In genomic region chr18:79554945-79555645, GRCh38 we compare ENCODE assay signal across 21 cellular contexts.
DNase-seq lines count a peak whose midpoint lies in the region; ATAC-seq, FAIRE-seq and TF ChIP-seq lines count a peak whose summit lies in the region.
"Had no signal": no experiment of that assay in that cellular context is flagged by ENCODE, and none has a peak within 500 bp of the region (broad histone marks: within the 10 kb centered on the region; RNA-seq: fewer than 3 reads in every experiment).

No MANE protein-coding gene starts in this region.

- WGBS in IMR-90 (ENCODE audit: extremely low coverage in 2 of 2, insufficient read length in 1 of 2), 2 experiments, result 60% methylated on average over 6 of the region's 30 CpGs; no CpG with 5 or more reads in 1 of the 2 experiments
- 86% methylated on average over 25 of the region's 30 CpGs; no CpG with 5 or more reads in 1 of the 2 donors for WGBS in transverse colon (ENCODE audit: low coverage in 1 of 2), 2 donors

- peaks cover 0 to 4% (median 0%) of the 10 kb centered on the region in 3 donors for H3K27me3 Mint-ChIP-seq in CD14-positive monocyte (ENCODE audit: low read depth in 3 of 3)
- no peaks in the 10 kb centered on the region for H3K27me3 Mint-ChIP-seq in stimulated activated memory B cell treated with anti-CD40 and anti-IgM and Interleukin-4, amounts not matched to agents 10 μg/mL and 1 μg/mL and 100 μg/mL, for 72 hours
- H3K27me3 Mint-ChIP-seq: CD4-positive, alpha-beta T cell had no signal

- no peak overlapping the region for H3K9ac ChIP-seq in IMR-90 (ENCODE audit: low read depth, low read length)
- H3K9ac ChIP-seq in kidney (ENCODE audit: low read length in 2 of 2), result no peak overlapping the region

- H3K27ac Mint-ChIP-seq in CD14-positive monocyte, result peak overlapping the region in 2 of 7 donors; percentile 18 to 53
- no peak overlapping the region for H3K27ac Mint-ChIP-seq in stimulated activated memory B cell treated with anti-CD40 and anti-IgM and Interleukin-4, amounts not matched to agents 10 μg/mL and 1 μg/mL and 100 μg/mL, for 72 hours
- H3K27ac Mint-ChIP-seq: CD4-positive, alpha-beta T cell had no signal

- TF ChIP-seq CTCF in CD14-positive monocyte (IDR thresholded peaks at IDR 0.05), result no peak
- TF ChIP-seq CTCF in IMR-90 (conservative IDR thresholded peaks at IDR 0.05; ENCODE audit: low read depth, low read length), result no peak
- no peak for TF ChIP-seq CTCF in kidney (IDR thresholded peaks at IDR 0.05; ENCODE audit: borderline replicate concordance, extremely low read depth, insufficient read depth)
- TF ChIP-seq CTCF in transverse colon (IDR thresholded peaks at IDR 0.05), result no peak

- peaks cover 0 to 14% (median 6%) of the 10 kb centered on the region in 7 donors for H3K9me3 Mint-ChIP-seq in CD14-positive monocyte
- H3K9me3 Mint-ChIP-seq in stimulated activated memory B cell treated with anti-CD40 and anti-IgM and Interleukin-4, amounts not matched to agents 10 μg/mL and 1 μg/mL and 100 μg/mL, for 72 hours, result no peaks in the 10 kb centered on the region
- H3K9me3 Mint-ChIP-seq: CD4-positive, alpha-beta T cell had no signal

- FAIRE-seq in kidney (lab: Jason Lieb, UNC), result no peak
- FAIRE-seq: GM19239, K562 had no signal

- no peaks in the 10 kb centered on the region for H4K20me1 ChIP-seq in IMR-90 (ENCODE audit: insufficient read depth, low read length)

- H3K9me3 ChIP-seq in IMR-90 (ENCODE audit: control insufficient read depth, insufficient read depth, low read length) (no peaks in the 10 kb centered on the region), kidney (ENCODE audit: control insufficient read depth in 1 of 2, low read length in 2 of 2) (no peaks in the 10 kb centered on the region), transverse colon (no peaks in the 10 kb centered on the region)
- H3K9me3 ChIP-seq: MG63, SJCRH30 had no signal

- H2AK5ac ChIP-seq in IMR-90 (ENCODE audit: low read depth, low read length), result no peak overlapping the region

- no peak overlapping the region for H4K5ac ChIP-seq in IMR-90 (ENCODE audit: low read depth, low read length)

- H3K36me3 ChIP-seq in IMR-90 (ENCODE audit: control insufficient read depth, insufficient read depth, low read length) (no peaks in the 10 kb centered on the region), kidney (ENCODE audit: control insufficient read depth in 1 of 2, insufficient read depth in 2 of 2, low read length in 2 of 2) (no peaks in the 10 kb centered on the region), transverse colon (no peaks in the 10 kb centered on the region)
- H3K36me3 ChIP-seq: MG63, SJCRH30 had no signal

- no peaks in the 10 kb centered on the region for H3K9me1 ChIP-seq in IMR-90 (ENCODE audit: insufficient read depth, low read length)

- H3K36me3 Mint-ChIP-seq in CD14-positive monocyte, result no peaks in the 10 kb centered on the region
- H3K36me3 Mint-ChIP-seq in stimulated activated memory B cell treated with anti-CD40 and anti-IgM and Interleukin-4, amounts not matched to agents 10 μg/mL and 1 μg/mL and 100 μg/mL, for 72 hours, result no peaks in the 10 kb centered on the region

- no peaks in the 10 kb centered on the region for H3K79me1 ChIP-seq in IMR-90 (ENCODE audit: low read depth in 1 of 2, low read length in 2 of 2)

- dilution Hi-C loops in IMR-90 (cut with HindIII; ENCODE audit: low sequenced_read_pairs, unreplicated experiment), result no loop called here

- POLR2A ChIA-PET in IMR-90 (lab: Charles Lee; ENCODE audit: unreplicated experiment), result no interaction called here

- CTCF ChIA-PET in IMR-90 (lab: Yijun Ruan, JAX), result no interaction called here

- H3K4me3 Mint-ChIP-seq in CD14-positive monocyte, result no peak overlapping the region
- no peak overlapping the region for H3K4me3 Mint-ChIP-seq in stimulated activated memory B cell treated with anti-CD40 and anti-IgM and Interleukin-4, amounts not matched to agents 10 μg/mL and 1 μg/mL and 100 μg/mL, for 72 hours
- H3K4me3 Mint-ChIP-seq: CD4-positive, alpha-beta T cell had no signal

- no peak overlapping the region for H2BK5ac ChIP-seq in IMR-90 (ENCODE audit: low read depth, low read length, poor library complexity, severe bottlenecking)

- no peak for TF ChIP-seq EP300 in transverse colon (IDR thresholded peaks at IDR 0.05; ENCODE audit: low read depth)

- no peak overlapping the region for H2BK15ac ChIP-seq in IMR-90 (ENCODE audit: low read depth, low read length)

- no peak overlapping the region for H2BK120ac ChIP-seq in IMR-90 (ENCODE audit: low read depth, low read length)

- H3K27ac ChIP-seq in IMR-90 (ENCODE audit: insufficient read depth, low read length) (no peak overlapping the region), kidney (ENCODE audit: low read depth in 2 of 2, low read length in 2 of 2) (no peak overlapping the region), transverse colon (no peak overlapping the region)
- H3K27ac ChIP-seq: PC-9, SJCRH30 had no signal

- H3K18ac ChIP-seq in IMR-90 (ENCODE audit: low read depth, low read length), result no peak overlapping the region

- H2AFZ ChIP-seq in IMR-90 (replicated peaks; ENCODE audit: low read length, poor library complexity), result no peak overlapping the region
- H2AFZ ChIP-seq: PC-9 had no signal

- no peak overlapping the region for H3K4me2 ChIP-seq in IMR-90 (ENCODE audit: low read depth, low read length)
- H3K4me2 ChIP-seq: PC-9 had no signal

- intact Hi-C loops in CD14-positive monocyte (cut with micrococcal nuclease) (no loop called here), IMR-90 (cut with micrococcal nuclease) (no loop called here), kidney (cut with DNase I) (no loop called here), posterior vena cava (cut with DNase I) (no loop called here), transverse colon (cut with DNase I; ENCODE audit: low total_unique reads) (no loop called here)

- no peak for TF ChIP-seq POLR2A in IMR-90 (IDR thresholded peaks at IDR 0.05; ENCODE audit: low read depth, low read length)
- TF ChIP-seq POLR2A in transverse colon (IDR thresholded peaks at IDR 0.05), result no peak

- ATAC-seq in IMR-90 (ENCODE audit: low read depth), result no peak
- no peak for ATAC-seq in stimulated activated memory B cell treated with anti-CD40 and anti-IgM and Interleukin-4, amounts not matched to agents 10 μg/mL and 1 μg/mL and 100 μg/mL, for 72 hours
- ATAC-seq: K562 had no signal

- in situ Hi-C loops in IMR-90 (cut with MboI; ENCODE audit: low sequenced_read_pairs) (no loop called here), transverse colon (cut with MboI; ENCODE audit: low pct_ligation_motif_present in 1 of 4, low pct_unique_long_range_greater_than_20kb in 1 of 4, low sequenced_read_pairs in 3 of 4) (no loop called here)

- peak; percentile 22 for DNase-seq in CD14-positive monocyte (ENCODE audit: low spot score)
- DNase-seq in IMR-90, result no peak
- DNase-seq in kidney, result peak; percentile 59
- DNase-seq in posterior vena cava (ENCODE audit: low spot score), result peak; percentile 50
- DNase-seq in NCI-H345 (lab: John Stamatoyannopoulos, UW), result no peak
- DNase-seq in transverse colon, result no peak
- DNase-seq: CD4-positive, alpha-beta T cell; COR-L47; DMS79; MG63; NCI-H1417; NCI-H1694 treated with DMSO at 0.1 percent for 48 hours; NCI-H2081 treated with DMSO at 0.1 percent for 48 hours; NCI-H2171 treated with DMSO at 0.1 percent for 48 hours; NCI-H446; NCI-H526; PC-9; SJCRH30 had no signal

- H3K56ac ChIP-seq in IMR-90 (ENCODE audit: extremely low read depth, insufficient read depth, low read length), result no peak overlapping the region

- no peak overlapping the region for H2BK20ac ChIP-seq in IMR-90 (ENCODE audit: low read depth, low read length)

- H4K91ac ChIP-seq in IMR-90 (ENCODE audit: insufficient read depth, low read depth, low read length), result no peak overlapping the region

- no peak overlapping the region for H3K23ac ChIP-seq in IMR-90 (ENCODE audit: low read depth, low read length)

- H3K4me1 ChIP-seq in IMR-90 (ENCODE audit: control insufficient read depth, insufficient read depth, low read length) (no peaks in the 10 kb centered on the region), kidney (ENCODE audit: control insufficient read depth in 1 of 2, insufficient read depth in 1 of 2, low read depth in 1 of 2, low read length in 2 of 2) (no peaks in the 10 kb centered on the region), transverse colon (no peaks in the 10 kb centered on the region)
- H3K4me1 ChIP-seq: SJCRH30 had no signal

- no peak overlapping the region for H3K4ac ChIP-seq in IMR-90 (ENCODE audit: low read depth, low read length)

- H3K27me3 ChIP-seq in IMR-90 (ENCODE audit: control insufficient read depth, insufficient read depth, low read length), result peaks cover 15% of the 10 kb centered on the region; the same call in 1 of the 2 replicates
- no peaks in the 10 kb centered on the region for H3K27me3 ChIP-seq in transverse colon
- H3K27me3 ChIP-seq: MG63, SJCRH30 had no signal

- no TSS peak for BruUV-seq in IMR-90 (replicated peaks; lab: Mats Ljungman, UMichigan)

- peak overlapping the region; percentile 24 for H2AK9ac ChIP-seq in IMR-90 (replicated peaks; ENCODE audit: low read depth, low read length, poor library complexity)

- H3K4me1 Mint-ChIP-seq in CD14-positive monocyte, result no peaks in the 10 kb centered on the region
- no peaks in the 10 kb centered on the region for H3K4me1 Mint-ChIP-seq in stimulated activated memory B cell treated with anti-CD40 and anti-IgM and Interleukin-4, amounts not matched to agents 10 μg/mL and 1 μg/mL and 100 μg/mL, for 72 hours

- H3K4me3 ChIP-seq in IMR-90 (ENCODE audit: insufficient read depth, low read depth, low read length) (no peak overlapping the region), kidney (ENCODE audit: low read length in 2 of 2) (no peak overlapping the region), transverse colon (no peak overlapping the region)
- H3K4me3 ChIP-seq: K562, MG63, PC-9, SJCRH30 had no signal

- TF ChIP-seq RAD21 in IMR-90 (IDR thresholded peaks at IDR 0.05; ENCODE audit: low read length), result no peak

- H4K8ac ChIP-seq in IMR-90 (ENCODE audit: low read depth in 2 of 2, low read length in 2 of 2), result no peak overlapping the region

- no peak overlapping the region for H3K14ac ChIP-seq in IMR-90 (replicated peaks; ENCODE audit: low read depth, low read length)

TF ChIP-seq in IMR-90, 13 proteins besides CTCF, POLR2A, EP300 and RAD21:
- TF ChIP-seq NFE2L2 (IDR thresholded peaks at IDR 0.05; ENCODE audit: low read depth, low read length) (no peak), SMC3 (IDR thresholded peaks at IDR 0.05; ENCODE audit: low read depth, low read length) (no peak), BHLHE40 (IDR thresholded peaks at IDR 0.05; ENCODE audit: low read depth, low read length) (no peak), USF2 (IDR thresholded peaks at IDR 0.05; ENCODE audit: low read depth, low read length) (no peak), RCOR1 (IDR thresholded peaks at IDR 0.05; ENCODE audit: insufficient replicate concordance, low read length) (no peak)

Comparison
In these comparisons a context has a peak if more than half of its experiments do, and no peak if none do; other contexts are left out.
1. DNase-seq: peak in CD14-positive monocyte (single experiment), kidney (single experiment) and posterior vena cava (single experiment); none in IMR-90 (single experiment), NCI-H345 (single experiment) and transverse colon (single experiment).